ENCODE assay signal across 29 cellular contexts in the genomic region with DNA sequence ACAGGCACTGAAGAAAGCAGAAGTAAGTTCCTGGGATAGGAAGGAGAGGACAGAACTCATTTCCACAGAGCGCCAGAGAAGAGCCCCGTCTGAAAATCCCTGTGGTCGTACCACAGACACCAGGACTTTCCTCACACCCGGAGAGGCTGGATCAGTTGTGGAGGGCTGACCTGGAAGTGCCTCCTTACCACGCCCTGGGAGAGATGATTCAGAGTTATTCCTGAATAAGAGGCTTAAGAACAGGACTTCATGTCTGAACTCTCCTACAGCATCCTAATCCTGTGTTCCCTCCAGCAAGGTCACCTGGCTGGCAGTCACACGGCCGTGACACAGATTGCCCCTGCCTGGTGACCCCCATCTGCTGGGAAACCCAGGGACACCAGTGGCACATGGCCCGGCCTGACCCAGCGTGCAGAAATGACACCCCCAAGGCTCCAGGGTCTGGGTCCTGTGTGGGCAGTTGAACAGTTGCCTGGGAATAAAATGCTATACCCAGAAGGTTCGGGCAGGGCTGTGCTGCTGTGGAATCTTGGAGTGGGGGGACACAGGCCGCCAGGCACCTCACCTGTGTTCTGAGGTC.
DNase-seq lines count a peak whose midpoint lies in the region; FAIRE-seq and TF ChIP-seq lines count a peak whose summit lies in the region.
"Had no signal": no experiment of that assay in that cellular context is flagged by ENCODE, and none has a peak within 500 bp of the region (broad histone marks: within the 10 kb centered on the region; RNA-seq: fewer than 3 reads in every experiment).

No MANE protein-coding gene starts in this region.

- H3K9me3 Mint-ChIP-seq in mesothelial cell of epicardium, result no peaks in the 10 kb centered on the region
- H3K9me3 Mint-ChIP-seq: activated CD4-positive, alpha-beta memory T cell treated with anti-CD3 and anti-CD28 coated beads for 36 hours; nephron progenitor cell; stimulated activated naive CD8-positive, alpha-beta T cell treated with anti-CD3 and anti-CD28 coated beads, Interleukin-15, amount 100 ng/mL, for 72 hours had no signal

- TF ChIP-seq CTCF in AG10803 (conservative IDR thresholded peaks at IDR 0.05; ENCODE audit: low read length) (no peak), epithelial cell of esophagus (IDR thresholded peaks at IDR 0.05; ENCODE audit: insufficient read depth, low read depth, low read length, missing control alignments) (no peak), osteoblast (IDR thresholded peaks at IDR 0.05; ENCODE audit: extremely low read depth, low read depth, low read length) (no peak), mesothelial cell of epicardium (IDR thresholded peaks at IDR 0.05; ENCODE audit: unreplicated experiment) (no peak)

- no peaks in the 10 kb centered on the region for H3K27me3 ChIP-seq in osteoblast (ENCODE audit: insufficient read depth, low read length)
- H3K27me3 ChIP-seq: BE2C, cardiac muscle cell, Peyer's patch, thyroid gland had no signal

- peaks cover 37% of the 10 kb centered on the region for H3K36me3 Mint-ChIP-seq in mesothelial cell of epicardium
- H3K36me3 Mint-ChIP-seq: activated CD4-positive, alpha-beta memory T cell treated with anti-CD3 and anti-CD28 coated beads for 36 hours had no signal

- H3K4me3 ChIP-seq in AG10803 (ENCODE audit: low read length) (no peak overlapping the region), epithelial cell of esophagus (ENCODE audit: low read length) (no peak overlapping the region), osteoblast (ENCODE audit: insufficient read depth, low read length) (no peak overlapping the region)
- H3K4me3 ChIP-seq: cardiac muscle cell, lower lobe of right lung, Peyer's patch, prostate gland, thyroid gland had no signal

- no peak overlapping the region for H3K27ac Mint-ChIP-seq in mesothelial cell of epicardium
- H3K27ac Mint-ChIP-seq: activated CD4-positive, alpha-beta memory T cell treated with anti-CD3 and anti-CD28 coated beads for 36 hours; nephron progenitor cell; stimulated activated naive CD8-positive, alpha-beta T cell treated with anti-CD3 and anti-CD28 coated beads, Interleukin-15, amount 100 ng/mL, for 72 hours had no signal

- DNase-seq in AG10803 (ENCODE audit: low read depth) (peak; percentile 8), RCC 7860 (ENCODE audit: low spot score) (peak; percentile 22), epithelial cell of esophagus (ENCODE audit: low read depth) (peak; percentile 72), osteoblast (ENCODE audit: insufficient read length, low spot score, missing footprints) (peak; percentile 55), kidney tubule cell (ENCODE audit: low spot score) (no peak), LoVo (ENCODE audit: low spot score) (no peak), SW480 (ENCODE audit: low spot score) (no peak), mesothelial cell of epicardium (ENCODE audit: low spot score in 2 of 2, unreplicated experiment in 2 of 2) (no peak)
- DNase-seq: activated CD4-positive, alpha-beta memory T cell treated with anti-CD3 and anti-CD28 coated beads for 36 hours; activated CD8-positive, alpha-beta memory T cell treated with anti-CD3 and anti-CD28 coated beads, Interleukin-2, amount 50 U/mL, for 48 hours; activated naive CD4-positive, alpha-beta T cell treated with anti-CD3 and anti-CD28 coated beads, Interleukin-2, amount 50 U/mL, for 16 hours; BE2C; dermis blood vessel endothelial cell; DMS153; IMR-90; lower lobe of right lung; NCI-H1048; NCI-H187 treated with DMSO at 0.1 percent for 48 hours; NCI-H524 treated with DMSO at 0.1 percent for 48 hours; nephron progenitor cell; Peyer's patch; small intestine; stimulated activated CD4-positive, alpha-beta T cell treated with anti-CD3 and anti-CD28 coated beads, Interleukin-1b, Interleukin-23, amount 100 ng/mL, for 48 hours; stimulated activated CD8-positive, alpha-beta memory T cell treated with anti-CD3 and anti-CD28 coated beads, Interleukin-4, amount 100 ng/mL, for 48 hours; stimulated activated naive CD8-positive, alpha-beta T cell treated with anti-CD3 and anti-CD28 coated beads, Interleukin-15, amount 100 ng/mL, for 72 hours; thyroid gland had no signal

- H3K4me3 Mint-ChIP-seq in mesothelial cell of epicardium, result no peak overlapping the region
- H3K4me3 Mint-ChIP-seq: activated CD4-positive, alpha-beta memory T cell treated with anti-CD3 and anti-CD28 coated beads for 36 hours; nephron progenitor cell; stimulated activated naive CD8-positive, alpha-beta T cell treated with anti-CD3 and anti-CD28 coated beads, Interleukin-15, amount 100 ng/mL, for 72 hours had no signal

- peaks cover 11% of the 10 kb centered on the region for H3K4me1 Mint-ChIP-seq in mesothelial cell of epicardium
- H3K4me1 Mint-ChIP-seq: stimulated activated naive CD8-positive, alpha-beta T cell treated with anti-CD3 and anti-CD28 coated beads, Interleukin-15, amount 100 ng/mL, for 72 hours had no signal

- H3K4me2 ChIP-seq in osteoblast (ENCODE audit: insufficient read depth, low read length), result no peak overlapping the region

- H3K27ac ChIP-seq in osteoblast (ENCODE audit: low read depth, low read length), result no peak overlapping the region
- H3K27ac ChIP-seq: cardiac muscle cell, lower lobe of right lung, Peyer's patch, prostate gland, thyroid gland had no signal

- H2AFZ ChIP-seq in osteoblast (ENCODE audit: low read length), result no peak overlapping the region

- H3K79me2 ChIP-seq in osteoblast (ENCODE audit: insufficient read depth, low read length), result peaks cover 2% of the 10 kb centered on the region

- peaks cover 14% of the 10 kb centered on the region for H3K4me1 ChIP-seq in osteoblast (ENCODE audit: insufficient read depth, low read length)
- H3K4me1 ChIP-seq: BE2C, Peyer's patch, prostate gland had no signal

- peaks cover 24% of the 10 kb centered on the region for H4K20me1 ChIP-seq in osteoblast (ENCODE audit: insufficient read depth, low read length)

- H3K9me3 ChIP-seq in osteoblast (ENCODE audit: low read depth, low read length), result no peaks in the 10 kb centered on the region
- H3K9me3 ChIP-seq: BE2C, lower lobe of right lung, Peyer's patch, prostate gland, thyroid gland had no signal

- FAIRE-seq in RCC 7860 (lab: Jason Lieb, UNC), result no peak
- FAIRE-seq: H1, small intestine had no signal

- peaks cover 38% of the 10 kb centered on the region for H3K36me3 ChIP-seq in osteoblast (ENCODE audit: insufficient read depth, low read length)
- H3K36me3 ChIP-seq: BE2C, prostate gland had no signal

- H3K27me3 Mint-ChIP-seq in mesothelial cell of epicardium (ENCODE audit: low read depth), result no peaks in the 10 kb centered on the region

Comparison
In these comparisons a context has a peak if more than half of its experiments do, and no peak if none do; other contexts are left out.
1. DNase-seq: peak in AG10803 (single experiment), RCC 7860 (single experiment), epithelial cell of esophagus (single experiment) and osteoblast (single experiment); none in kidney tubule cell (single experiment), LoVo (single experiment), SW480 (single experiment) and mesothelial cell of epicardium (0 of 2).